In genomic region chr12:69383074-69383473, GRCh38 we compare ENCODE assay signal across 20 cellular contexts. TPM values are rescaled to one million over a fixed set of nuclear protein-coding genes. Genes with fewer than 3 reads are reported as not detected.
"Had no signal": no experiment of that assay in that cellular context is flagged by ENCODE, and none has a peak within 500 bp of the region (broad histone marks: within the 10 kb centered on the region; RNA-seq: fewer than 3 reads in every experiment).

No MANE protein-coding gene starts in this region.

- H3K27me3 Mint-ChIP-seq: naive thymus-derived CD8-positive, alpha-beta T cell had no signal

- H3K27ac Mint-ChIP-seq: naive thymus-derived CD8-positive, alpha-beta T cell had no signal

- H3K4me3 ChIP-seq: heart left ventricle, mucosa of descending colon, right atrium auricular region, sigmoid colon, skin epidermis, stomach, thoracic aorta, transverse colon had no signal

- H3K4me1 ChIP-seq: heart left ventricle, right atrium auricular region, sigmoid colon, stomach, transverse colon had no signal

- ATAC-seq: heart left ventricle; left lobe of liver; mucosa of descending colon; naive thymus-derived CD8-positive, alpha-beta T cell had no signal

- H3K36me3 ChIP-seq: thoracic aorta had no signal

- DNase-seq: dermis blood vessel endothelial cell; heart left ventricle; hippocampal formation; kidney glomerular epithelial cell; mucosa of descending colon; naive thymus-derived CD8-positive, alpha-beta T cell; posterior cingulate gyrus; sigmoid colon; stimulated activated CD4-positive, alpha-beta T cell treated with anti-CD3 and anti-CD28 coated beads, Interleukin-12 subunit alpha, Interleukin-12 subunit beta, amount 100 ng/mL, for 4 hours; stimulated activated naive CD4-positive, alpha-beta T cell; stomach; substantia nigra; transverse colon had no signal

- H3K27ac ChIP-seq: heart left ventricle, right atrium auricular region, sigmoid colon, skin epidermis, stomach, thoracic aorta, transverse colon had no signal

- H3K9me3 ChIP-seq: heart left ventricle, mucosa of descending colon, right atrium auricular region, sigmoid colon, stomach, thoracic aorta, transverse colon had no signal

- H3K27me3 ChIP-seq: heart left ventricle, right atrium auricular region, sigmoid colon, stomach, transverse colon had no signal

- H3K4me3 Mint-ChIP-seq: naive thymus-derived CD8-positive, alpha-beta T cell; neural crest cell had no signal

RNA-seq across cellular contexts. Expression of gene LYZ, which starts 34.9 kb away (rescaled TPM):
- total RNA-seq: dermis blood vessel endothelial cell, glomerular endothelial cell, pulmonary artery endothelial cell had no signal
